In the genomic region with DNA sequence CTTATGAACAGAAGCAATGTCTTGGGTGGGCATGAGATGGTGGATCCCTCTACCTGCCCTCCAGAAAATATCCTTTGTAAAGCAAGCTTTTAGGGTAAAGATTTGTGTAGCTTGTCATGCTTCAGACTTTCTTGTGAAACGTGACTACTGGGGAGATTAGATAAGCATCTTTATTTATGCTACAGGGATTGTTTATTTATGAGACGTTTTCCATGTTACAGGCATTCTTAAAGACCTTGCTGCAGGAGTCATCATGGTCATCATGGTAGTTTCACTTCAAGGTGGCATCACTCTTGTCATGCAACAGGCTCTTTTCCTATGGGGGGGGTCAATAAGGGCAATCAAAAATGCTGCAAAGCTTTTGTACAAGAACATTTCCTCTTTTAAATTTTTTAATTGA, we compare ENCODE assay signal across 23 cellular contexts.
"Had no signal": no experiment of that assay in that cellular context is flagged by ENCODE, and none has a peak within 500 bp of the region (broad histone marks: within the 10 kb centered on the region; RNA-seq: fewer than 3 reads in every experiment).

No MANE protein-coding gene starts in this region.

- DNase-seq: hippocampal formation; kidney glomerular epithelial cell; left cardiac atrium; left lung; lower lobe of right lung; mammary epithelial cell; mesendoderm; naive B cell; ovary; right lobe of liver; stimulated activated CD4-positive, alpha-beta T cell treated with anti-CD3 and anti-CD28 coated beads, Interleukin-1b, Interleukin-23, amount 100 ng/mL, for 48 hours; stimulated activated CD4-positive, alpha-beta T cell treated with anti-CD3 and anti-CD28 coated beads, Interleukin-2, amount 100 ng/mL, for 48 hours; stimulated activated CD4-positive, alpha-beta T cell treated with anti-CD3 and anti-CD28 coated beads, Interleukin-4, amount 100 ng/mL, for 4 hours; stimulated activated CD8-positive, alpha-beta memory T cell treated with anti-CD3 and anti-CD28 coated beads, Interleukin-4, amount 100 ng/mL, for 48 hours; stimulated activated naive CD4-positive, alpha-beta T cell treated with Interleukin-2 at 50 U/mL for 16 hours; stimulated activated naive CD8-positive, alpha-beta T cell treated with anti-CD3 and anti-CD28 coated beads, Interleukin-15, amount 100 ng/mL, for 72 hours; substantia nigra; uterus had no signal

- H3K36me3 Mint-ChIP-seq: stimulated activated memory B cell treated with anti-CD40 and anti-IgM and Interleukin-4, amounts not matched to agents 10 μg/mL and 1 μg/mL and 100 μg/mL, for 72 hours; type B pancreatic cell had no signal

- H3K4me3 Mint-ChIP-seq: mesothelial cell of epicardium; natural killer cell treated with Interleukin-12 subunit alpha and Interleukin-12 subunit beta and Interleukin-15 and Interleukin-18, amount 100 ng/mL, for 72 hours; stimulated activated memory B cell treated with anti-CD40 and anti-IgM and Interleukin-4, amounts not matched to agents 10 μg/mL and 1 μg/mL and 100 μg/mL, for 72 hours; stimulated activated naive CD8-positive, alpha-beta T cell treated with anti-CD3 and anti-CD28 coated beads, Interleukin-15, amount 100 ng/mL, for 72 hours; type B pancreatic cell had no signal

- ATAC-seq: left cardiac atrium; left lung; lower lobe of right lung; natural killer cell treated with Interleukin-12 subunit alpha and Interleukin-12 subunit beta and Interleukin-15 and Interleukin-18, amount 100 ng/mL, for 72 hours; right lobe of liver; stimulated activated memory B cell treated with anti-CD40 and anti-IgM and Interleukin-4, amounts not matched to agents 10 μg/mL and 1 μg/mL and 100 μg/mL, for 72 hours; stimulated activated naive CD8-positive, alpha-beta T cell treated with anti-CD3 and anti-CD28 coated beads, Interleukin-15, amount 100 ng/mL, for 72 hours had no signal

- H3K27me3 Mint-ChIP-seq: progenitor cell of endocrine pancreas; stimulated activated memory B cell treated with anti-CD40 and anti-IgM and Interleukin-4, amounts not matched to agents 10 μg/mL and 1 μg/mL and 100 μg/mL, for 72 hours; stimulated activated naive CD8-positive, alpha-beta T cell treated with anti-CD3 and anti-CD28 coated beads, Interleukin-15, amount 100 ng/mL, for 72 hours had no signal

- H3K4me1 Mint-ChIP-seq: mesothelial cell of epicardium; naive B cell; stimulated activated memory B cell treated with anti-CD40 and anti-IgM and Interleukin-4, amounts not matched to agents 10 μg/mL and 1 μg/mL and 100 μg/mL, for 72 hours; stimulated activated naive CD8-positive, alpha-beta T cell treated with anti-CD3 and anti-CD28 coated beads, Interleukin-15, amount 100 ng/mL, for 72 hours had no signal

- H3K27ac Mint-ChIP-seq: mesothelial cell of epicardium; naive B cell; natural killer cell treated with Interleukin-12 subunit alpha and Interleukin-12 subunit beta and Interleukin-15 and Interleukin-18, amount 100 ng/mL, for 72 hours; progenitor cell of endocrine pancreas; stimulated activated memory B cell treated with anti-CD40 and anti-IgM and Interleukin-4, amounts not matched to agents 10 μg/mL and 1 μg/mL and 100 μg/mL, for 72 hours; stimulated activated naive CD8-positive, alpha-beta T cell treated with anti-CD3 and anti-CD28 coated beads, Interleukin-15, amount 100 ng/mL, for 72 hours; type B pancreatic cell had no signal
